8 cellular contexts compared by ENCODE assay signal in the genomic region with DNA sequence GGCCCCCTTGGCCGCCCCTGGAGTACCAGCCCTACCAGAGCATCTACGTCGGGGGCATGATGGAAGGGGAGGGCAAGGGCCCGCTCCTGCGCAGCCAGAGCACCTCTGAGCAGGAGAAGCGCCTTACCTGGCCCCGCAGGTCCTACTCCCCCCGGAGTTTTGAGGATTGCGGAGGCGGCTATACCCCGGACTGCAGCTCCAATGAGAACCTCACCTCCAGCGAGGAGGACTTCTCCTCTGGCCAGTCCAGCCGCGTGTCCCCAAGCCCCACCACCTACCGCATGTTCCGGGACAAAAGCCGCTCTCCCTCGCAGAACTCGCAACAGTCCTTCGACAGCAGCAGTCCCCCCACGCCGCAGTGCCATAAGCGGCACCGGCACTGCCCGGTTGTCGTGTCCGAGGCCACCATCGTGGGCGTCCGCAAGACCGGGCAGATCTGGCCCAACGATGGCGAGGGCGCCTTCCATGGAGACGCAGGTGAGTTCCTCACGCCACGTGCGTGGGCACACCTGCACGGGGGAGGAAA. TPM values are rescaled to one million over a fixed set of nuclear protein-coding genes. Genes with fewer than 3 reads are reported as not detected.
DNase-seq lines count a peak whose midpoint lies in the region; ATAC-seq and TF ChIP-seq lines count a peak whose summit lies in the region.

No MANE protein-coding gene starts in this region.

- TF ChIP-seq POLR2A in stomach (IDR thresholded peaks at IDR 0.05), result no peak

- peaks cover 0 to 9% (median 0%) of the 10 kb centered on the region in 4 donors for H3K36me3 ChIP-seq in stomach

- H3K4me1 ChIP-seq in stomach, result peaks cover 57 to 86% (median 75%) of the 10 kb centered on the region in 4 donors

- peak overlapping the region; percentile 87 for H3K4me3 Mint-ChIP-seq in activated T-helper 2 cell treated with anti-CD3 and anti-CD28 coated beads, Interferon-gamma antibody, Interleukin-2, Interleukin-4, amounts not matched to agents 10 μg/mL and 5 μg/mL and 100 μg/mL, durations not matched to agents 14 hours and 24 hours and 36 hours (ENCODE audit: low read depth)

- no peaks in the 10 kb centered on the region for H3K27me3 ChIP-seq in stomach

- H3K4me1 Mint-ChIP-seq in activated T-helper 2 cell treated with anti-CD3 and anti-CD28 coated beads, Interferon-gamma antibody, Interleukin-2, Interleukin-4, amounts not matched to agents 10 μg/mL and 5 μg/mL and 100 μg/mL, durations not matched to agents 14 hours and 24 hours and 36 hours (ENCODE audit: low read depth), result peaks cover 49% of the 10 kb centered on the region

- ATAC-seq in GM19395 (IDR thresholded peaks at IDR 0.05; ENCODE audit: unreplicated experiment), result no peak
- no peak for ATAC-seq in HG03097 (IDR thresholded peaks at IDR 0.05; ENCODE audit: low FRiP score, unreplicated experiment)

- H3K27ac Mint-ChIP-seq in activated T-helper 2 cell treated with anti-CD3 and anti-CD28 coated beads, Interferon-gamma antibody, Interleukin-2, Interleukin-4, amounts not matched to agents 10 μg/mL and 5 μg/mL and 100 μg/mL, durations not matched to agents 14 hours and 24 hours and 36 hours, result peak overlapping the region; percentile 84

- H3K36me3 Mint-ChIP-seq in activated T-helper 2 cell treated with anti-CD3 and anti-CD28 coated beads, Interferon-gamma antibody, Interleukin-2, Interleukin-4, amounts not matched to agents 10 μg/mL and 5 μg/mL and 100 μg/mL, durations not matched to agents 14 hours and 24 hours and 36 hours (ENCODE audit: low read depth), result peaks cover 29% of the 10 kb centered on the region

- peaks cover 5% of the 10 kb centered on the region for H3K9me3 Mint-ChIP-seq in activated T-helper 2 cell treated with anti-CD3 and anti-CD28 coated beads, Interferon-gamma antibody, Interleukin-2, Interleukin-4, amounts not matched to agents 10 μg/mL and 5 μg/mL and 100 μg/mL, durations not matched to agents 14 hours and 24 hours and 36 hours

- no peak for TF ChIP-seq CTCF in stomach (IDR thresholded peaks at IDR 0.05)

- H3K4me3 ChIP-seq in iPS-18c (ENCODE audit: insufficient read depth, low read depth, low read length), result peak overlapping the region; percentile 69
- peak overlapping the region; percentile 66 to 73 (median 69) for H3K4me3 ChIP-seq in stomach

- 23 to 40% (median 27%) methylated on average over 30 to 39 of the region's 39 CpGs for WGBS in stomach, 5 donors

- peak overlapping the region; percentile 8 to 90 (median 77) for H3K27ac ChIP-seq in stomach

- DNase-seq in NCI-H748 (lab: John Stamatoyannopoulos, UW; ENCODE audit: unreplicated experiment), result peak; percentile 30
- no peak for DNase-seq in NCI-H748 treated with DMSO at 0.1 percent for 48 hours (lab: John Stamatoyannopoulos, UW)
- no peak for DNase-seq in activated T-helper 2 cell treated with anti-CD3 and anti-CD28 coated beads, Interferon-gamma antibody, Interleukin-2, Interleukin-4, amounts not matched to agents 10 μg/mL and 5 μg/mL and 100 μg/mL, durations not matched to agents 14 hours and 24 hours and 36 hours (ENCODE audit: low spot score)
- DNase-seq in stomach, result no peak
- no peak for DNase-seq in SW480 (ENCODE audit: low spot score)

- intact Hi-C loops in activated T-helper 2 cell treated with anti-CD3 and anti-CD28 coated beads, Interferon-gamma antibody, Interleukin-2, Interleukin-4, amounts not matched to agents 10 μg/mL and 5 μg/mL and 100 μg/mL, durations not matched to agents 14 hours and 24 hours and 36 hours (cut with micrococcal nuclease), result loop anchor here (1.0 to 5.0 kb wide), 3 partner anchors 34 to 525 kb away; no protein-coding TSS in a partner anchor
- intact Hi-C loops in stomach (cut with DNase I; ENCODE audit: low total_unique reads), result no loop called here

- H3K9me3 ChIP-seq in iPS-18c (ENCODE audit: control insufficient read depth, insufficient read depth, low read length) (no peaks in the 10 kb centered on the region), stomach (peaks cover 0 to under 1% (median 0%) of the 10 kb centered on the region in 4 donors)

- no peaks in the 10 kb centered on the region for H3K27me3 Mint-ChIP-seq in activated T-helper 2 cell treated with anti-CD3 and anti-CD28 coated beads, Interferon-gamma antibody, Interleukin-2, Interleukin-4, amounts not matched to agents 10 μg/mL and 5 μg/mL and 100 μg/mL, durations not matched to agents 14 hours and 24 hours and 36 hours (ENCODE audit: low read depth)

- TF ChIP-seq EP300 in stomach (IDR thresholded peaks at IDR 0.05), result no peak

RNA-seq across cellular contexts. Expression of a gene that starts 1.5 kb away (rescaled TPM):
- total RNA-seq in activated T-helper 2 cell treated with anti-CD3 and anti-CD28 coated beads, Interferon-gamma antibody, Interleukin-2, Interleukin-4, amounts not matched to agents 10 μg/mL and 5 μg/mL and 100 μg/mL, durations not matched to agents 14 hours and 24 hours and 36 hours, result 32.0 and 36.0 TPM in 2 replicates
- total RNA-seq in stomach, result 10 to 100 TPM; 12.8 to 80.1 (median 41.5) TPM
- polyA plus RNA-seq in stomach, result 10 to 100 TPM; 10.4 to 14.7 (median 14.1) TPM

RNA-seq across cellular contexts. Expression of a gene that starts 36.5 kb away (rescaled TPM):
- not detected in 2 replicates for total RNA-seq in activated T-helper 2 cell treated with anti-CD3 and anti-CD28 coated beads, Interferon-gamma antibody, Interleukin-2, Interleukin-4, amounts not matched to agents 10 μg/mL and 5 μg/mL and 100 μg/mL, durations not matched to agents 14 hours and 24 hours and 36 hours
- 1 to 10 TPM in 2 of 5 donors, under 1 TPM in 2, not detected in 1; 0.58 to 7.6 (median 1.1) TPM for total RNA-seq in stomach
- polyA plus RNA-seq in stomach, result 1 to 10 TPM; 1.6 to 1.9 (median 1.7) TPM

RNA-seq across cellular contexts. Expression of a gene that starts 40.0 kb away (rescaled TPM):
- not detected in 2 replicates for total RNA-seq in activated T-helper 2 cell treated with anti-CD3 and anti-CD28 coated beads, Interferon-gamma antibody, Interleukin-2, Interleukin-4, amounts not matched to agents 10 μg/mL and 5 μg/mL and 100 μg/mL, durations not matched to agents 14 hours and 24 hours and 36 hours
- total RNA-seq in stomach, result not detected
- polyA plus RNA-seq in stomach, result 1 to 10 TPM in 1 of 3 donors, not detected in 2; 2.0 TPM
